ENCODE assay signal across 14 cellular contexts in genomic region chr7:151104411-151105235, GRCh38. TPM values are rescaled to one million over a fixed set of nuclear protein-coding genes. Genes with fewer than 3 reads are reported as not detected.
DNase-seq lines count a peak whose midpoint lies in the region; ATAC-seq and TF ChIP-seq lines count a peak whose summit lies in the region.
"Had no signal": no experiment of that assay in that cellular context is flagged by ENCODE, and none has a peak within 500 bp of the region (broad histone marks: within the 10 kb centered on the region; RNA-seq: fewer than 3 reads in every experiment).

No MANE protein-coding gene starts in this region.

- peaks cover 25% of the 10 kb centered on the region for H3K79me2 ChIP-seq in fibroblast of lung (ENCODE audit: control insufficient read depth, insufficient read depth, low read length)

- POLR2A ChIA-PET in A673 (lab: Charles Lee; ENCODE audit: low non-redundant PET), result no interaction called here

- H3K4me3 ChIP-seq in A673 (ENCODE audit: low read depth, low read length, poor library complexity, severe bottlenecking), result no peak overlapping the region
- no peak overlapping the region for H3K4me3 ChIP-seq in fibroblast of lung (replicated peaks in 1 of 4; ENCODE audit: control extremely low read depth in 1 of 4, insufficient read depth in 1 of 4, low read depth in 3 of 4, low read length in 4 of 4)

- H3K27me3 ChIP-seq in A673 (replicated peaks; ENCODE audit: insufficient read depth, low read depth, low read length, poor library complexity) (no peaks in the 10 kb centered on the region), fibroblast of lung (ENCODE audit: control insufficient read depth, insufficient read depth, low read length) (no peaks in the 10 kb centered on the region)

- H3K9ac ChIP-seq in fibroblast of lung (ENCODE audit: insufficient read depth, low read length), result no peak overlapping the region

- DNase-seq in A673 (ENCODE audit: low spot score), result no peak
- DNase-seq in LHCN-M2 (ENCODE audit: low read depth), result peak; percentile 85
- DNase-seq in fibroblast of lung (ENCODE audit: low read depth in 2 of 2), result peak; percentile 61 to 94
- no peak for DNase-seq in COLO829 (ENCODE audit: low spot score)
- DNase-seq: activated CD4-positive, alpha-beta T cell treated with anti-CD3 and anti-CD28 coated beads, Interleukin-2, amount 10 ng/mL, durations not matched to agents 24 days and 14 days; activated naive CD4-positive, alpha-beta T cell treated with anti-CD3 and anti-CD28 coated beads for 36 hours; effector CD4-positive, alpha-beta T cell; islet precursor cell; naive thymus-derived CD8-positive, alpha-beta T cell; NCI-H1092 treated with DMSO at 0.1 percent for 48 hours; stimulated activated CD4-positive, alpha-beta T cell treated with anti-CD3 and anti-CD28 coated beads, Interleukin-12 subunit alpha, Interleukin-12 subunit beta, amount 100 ng/mL, for 4 hours had no signal

- H4K20me1 ChIP-seq in fibroblast of lung (ENCODE audit: control insufficient read depth, extremely low read depth, insufficient read depth, low read length), result no peaks in the 10 kb centered on the region

- H3K9me3 ChIP-seq in A673 (ENCODE audit: low read depth, low read length, poor library complexity, severe bottlenecking), result no peaks in the 10 kb centered on the region
- no peaks in the 10 kb centered on the region for H3K9me3 ChIP-seq in fibroblast of lung (ENCODE audit: control insufficient read depth, insufficient read depth, low read depth, low read length)

- H3K36me3 ChIP-seq in A673 (ENCODE audit: insufficient read depth, low read length, poor library complexity, severe bottlenecking), result no peaks in the 10 kb centered on the region
- H3K36me3 ChIP-seq in fibroblast of lung (ENCODE audit: control insufficient read depth, insufficient read depth, low read length), result no peaks in the 10 kb centered on the region

- ATAC-seq in GM21717 (IDR thresholded peaks at IDR 0.05; ENCODE audit: unreplicated experiment) (no peak), GM21825 (IDR thresholded peaks at IDR 0.05; ENCODE audit: unreplicated experiment) (no peak)
- ATAC-seq: naive thymus-derived CD8-positive, alpha-beta T cell; stimulated activated memory B cell treated with anti-CD40 and anti-IgM and Interleukin-4, amounts not matched to agents 10 μg/mL and 1 μg/mL and 100 μg/mL, for 72 hours had no signal

- CTCF ChIA-PET in A673 (lab: Charles Lee), result interaction anchor here (0.6 kb wide), 1 partner anchor 19 kb away, joined by 3 read pairs; no protein-coding TSS in a partner anchor

- H3K27ac ChIP-seq in A673 (ENCODE audit: low read depth, low read length, poor library complexity, severe bottlenecking), result no peak overlapping the region
- H3K27ac ChIP-seq in fibroblast of lung (ENCODE audit: insufficient read depth, low read length), result no peak overlapping the region

- H3K4me2 ChIP-seq in fibroblast of lung (ENCODE audit: extremely low read depth, insufficient read depth, low read length), result no peak overlapping the region

- H2AFZ ChIP-seq in fibroblast of lung (ENCODE audit: low read length), result no peak overlapping the region

- H3K4me1 ChIP-seq in A673 (ENCODE audit: insufficient read depth, low read length, poor library complexity, severe bottlenecking) (no peaks in the 10 kb centered on the region), fibroblast of lung (ENCODE audit: control insufficient read depth, extremely low read depth, insufficient read depth, low read length) (peaks cover 2% of the 10 kb centered on the region)

- TSS peak; percentile 21 for BruUV-seq in A673 (replicated peaks; lab: Mats Ljungman, UMichigan)

- TF ChIP-seq CTCF in A673 (conservative IDR thresholded peaks at IDR 0.05; ENCODE audit: low read depth, low read length), result no peak
- TF ChIP-seq CTCF in fibroblast of lung (conservative IDR thresholded peaks at IDR 0.05 in 1 of 2, IDR thresholded peaks at IDR 0.05 in 1 of 2; ENCODE audit: low read depth in 1 of 2, low read length in 2 of 2), result no peak

- intact Hi-C loops in A673 (cut with micrococcal nuclease; ENCODE audit: unreplicated experiment), result no loop called here

RNA-seq across cellular contexts. Expression of gene AGAP3, which starts 18.3 kb away (rescaled TPM):
- total RNA-seq in A673 (2021), result 115 and 133 TPM in 2 replicates
- total RNA-seq in LHCN-M2 (2014; rRNA removed), result 52.8 and 53.4 TPM in 2 replicates
- 60.3 TPM for polyA plus RNA-seq in LHCN-M2 (2012)
- 34.2 and 44.9 TPM in 2 replicates for total RNA-seq in fibroblast of lung
- polyA plus RNA-seq in fibroblast of lung, result 32.9 and 33.5 TPM in 2 replicates
- 38.7 and 42.1 TPM in 2 replicates for polyA plus RNA-seq in fibroblast of lung (2012)
- polyA minus RNA-seq in fibroblast of lung (ENCODE audit: low replicate concordance), result 84.7 and 88.4 TPM in 2 replicates

RNA-seq across cellular contexts. Expression of gene TMUB1, which starts 21.3 kb away (rescaled TPM):
- total RNA-seq in A673 (2021) (43.8 and 44.7 TPM in 2 replicates), LHCN-M2 (2014; rRNA removed) (60.9 and 61.5 TPM in 2 replicates), fibroblast of lung (14.1 and 20.3 TPM in 2 replicates)
- 48.7 TPM for polyA plus RNA-seq in LHCN-M2 (2012)
- 11.9 and 17.1 TPM in 2 replicates for polyA plus RNA-seq in fibroblast of lung
- polyA plus RNA-seq in fibroblast of lung (2012), result 28.8 and 39.7 TPM in 2 replicates
- 4.3 and 4.5 TPM in 2 replicates for polyA minus RNA-seq in fibroblast of lung (ENCODE audit: low replicate concordance)

RNA-seq across cellular contexts. Expression of gene FASTK, which starts 24.0 kb away (rescaled TPM):
- total RNA-seq in A673 (2021), result 70.8 and 80.5 TPM in 2 replicates
- 141 and 146 TPM in 2 replicates for total RNA-seq in LHCN-M2 (2014; rRNA removed)
- polyA plus RNA-seq in LHCN-M2 (2012), result 107 TPM
- total RNA-seq in fibroblast of lung, result 64.7 and 69.5 TPM in 2 replicates
- polyA plus RNA-seq in fibroblast of lung, result 33.8 and 34.1 TPM in 2 replicates
- 51.1 and 54.7 TPM in 2 replicates for polyA plus RNA-seq in fibroblast of lung (2012)
- polyA minus RNA-seq in fibroblast of lung (ENCODE audit: low replicate concordance), result 95.5 and 104 TPM in 2 replicates

RNA-seq across cellular contexts. Expression of gene SLC4A2, which starts 45.2 kb away (rescaled TPM):
- total RNA-seq in A673 (2021) (213 and 222 TPM in 2 replicates), LHCN-M2 (2014; rRNA removed) (274 and 291 TPM in 2 replicates), fibroblast of lung (56.0 and 61.8 TPM in 2 replicates)
- polyA plus RNA-seq in LHCN-M2 (2012), result 331 TPM
- 30.5 and 54.1 TPM in 2 replicates for polyA plus RNA-seq in fibroblast of lung
- 84.2 and 121 TPM in 2 replicates for polyA plus RNA-seq in fibroblast of lung (2012)
- polyA minus RNA-seq in fibroblast of lung (ENCODE audit: low replicate concordance), result 141 and 175 TPM in 2 replicates

RNA-seq across cellular contexts. Expression of gene CDK5, which starts 46.9 kb away (rescaled TPM):
- 21.1 and 25.7 TPM in 2 replicates for total RNA-seq in A673 (2021)
- total RNA-seq in LHCN-M2 (2014; rRNA removed), result 47.1 and 47.4 TPM in 2 replicates
- 53.1 TPM for polyA plus RNA-seq in LHCN-M2 (2012)
- total RNA-seq in fibroblast of lung, result 25.9 and 27.7 TPM in 2 replicates
- 15.1 and 24.7 TPM in 2 replicates for polyA plus RNA-seq in fibroblast of lung
- 11.6 and 21.9 TPM in 2 replicates for polyA plus RNA-seq in fibroblast of lung (2012)
- 36.4 and 43.2 TPM in 2 replicates for polyA minus RNA-seq in fibroblast of lung (ENCODE audit: low replicate concordance)

Comparison
In these comparisons a context has a peak if more than half of its experiments do, and no peak if none do; other contexts are left out.
1. DNase-seq: peak in LHCN-M2 (single experiment) and fibroblast of lung (2 of 2); none in A673 (single experiment) and COLO829 (single experiment).